Comparison of ENCODE assay signal across 1 cellular context in genomic region chr1:118113261-118113660, GRCh38.
TF ChIP-seq lines count a peak whose summit lies in the region.

No MANE protein-coding gene starts in this region.

TF ChIP-seq in HEK293, 187 proteins besides CTCF, POLR2A, EP300 and RAD21 (continued from another document):
- TF ChIP-seq ZNF221 (tag by site-specific recombination; IDR thresholded peaks at IDR 0.05; ENCODE audit: borderline replicate concordance) (no peak), FEZF1 (tag by site-specific recombination; IDR thresholded peaks at IDR 0.05) (peak; percentile 90), REPIN1 (tag by site-specific recombination; IDR thresholded peaks at IDR 0.05; ENCODE audit: low read depth) (no peak), PRDM6 (tag by site-specific recombination; IDR thresholded peaks at IDR 0.05) (peak; percentile 62; the same call in 1 of the 2 replicates), ZNF513 (tag by site-specific recombination; IDR thresholded peaks at IDR 0.05) (no peak), ZNF280D (tag by site-specific recombination; IDR thresholded peaks at IDR 0.05) (no peak), ZXDB (tag by site-specific recombination; IDR thresholded peaks at IDR 0.05) (no peak), ZBTB49 (tag by site-specific recombination; IDR thresholded peaks at IDR 0.05; ENCODE audit: low read depth) (no peak), ZNF416 (tag by site-specific recombination; IDR thresholded peaks at IDR 0.05) (no peak)
